19 cellular contexts compared by ENCODE assay signal in the genomic region with DNA sequence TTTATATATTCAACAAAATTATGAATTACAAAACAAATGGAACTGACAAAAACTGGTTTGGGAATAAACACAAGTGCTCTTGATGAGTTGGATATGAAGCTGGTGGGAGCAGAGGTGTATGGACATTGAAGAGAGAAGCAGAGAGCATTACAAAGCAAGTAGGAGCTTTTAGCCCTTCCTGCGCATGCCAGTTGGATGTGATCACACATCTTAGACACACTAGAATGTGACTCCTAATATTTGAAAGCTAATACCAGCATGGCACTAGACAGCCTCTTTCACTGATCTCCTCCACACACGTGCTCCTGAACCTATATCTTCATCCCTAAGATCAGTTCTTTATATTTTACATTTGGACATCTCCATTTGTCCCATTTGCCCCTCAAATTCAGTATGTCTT.
DNase-seq lines count a peak whose midpoint lies in the region; ATAC-seq, FAIRE-seq and TF ChIP-seq lines count a peak whose summit lies in the region.
"Had no signal": no experiment of that assay in that cellular context is flagged by ENCODE, and none has a peak within 500 bp of the region (broad histone marks: within the 10 kb centered on the region; RNA-seq: fewer than 3 reads in every experiment).

No MANE protein-coding gene starts in this region.

- no peak overlapping the region for H4K8ac ChIP-seq in trophoblast cell (ENCODE audit: low read depth, low read length)

- no peaks in the 10 kb centered on the region for H3K79me2 ChIP-seq in HepG2 (ENCODE audit: insufficient read depth, low read length)
- H3K79me2 ChIP-seq in trophoblast cell (ENCODE audit: control insufficient read depth, insufficient read depth, low read length, poor library complexity) = no peaks in the 10 kb centered on the region

- no peak overlapping the region for H3K18ac ChIP-seq in trophoblast cell (ENCODE audit: low read length)

- H4K91ac ChIP-seq in trophoblast cell (ENCODE audit: low read depth, low read length) = no peak overlapping the region

- TF ChIP-seq CTCF in HepG2 (CRISPR knock-in tag; IDR thresholded peaks at IDR 0.05) = no peak
- no peak for TF ChIP-seq CTCF in right lobe of liver (IDR thresholded peaks at IDR 0.05)
- no peak for TF ChIP-seq CTCF in HFFc6 (IDR thresholded peaks at IDR 0.05)
- TF ChIP-seq CTCF in spleen (IDR thresholded peaks at IDR 0.05 in 8 of 11, conservative IDR thresholded peaks at IDR 0.05 in 3 of 11) = no peak

- H3K14ac ChIP-seq in trophoblast cell (ENCODE audit: low read length) = no peak overlapping the region

- TF ChIP-seq EP300 in HepG2 (IDR thresholded peaks at IDR 0.05; ENCODE audit: low read depth in 2 of 2, low read length in 2 of 2) = no peak
- no peak for TF ChIP-seq EP300 in HepG2 (CRISPR knock-in tag; IDR thresholded peaks at IDR 0.05; ENCODE audit: borderline replicate concordance)

- H2AFZ ChIP-seq in HepG2 (ENCODE audit: low read length) = no peak overlapping the region
- no peak overlapping the region for H2AFZ ChIP-seq in trophoblast cell (ENCODE audit: insufficient read depth, low read length, poor library complexity)

- POLR2A ChIA-PET in HepG2 (lab: Yijun Ruan, JAX) = no interaction called here

- H3K36me3 Mint-ChIP-seq in HFFc6 (ENCODE audit: low read depth) = no peaks in the 10 kb centered on the region
- H3K36me3 Mint-ChIP-seq: CD14-positive monocyte; CD4-positive, alpha-beta memory T cell had no signal

- intact Hi-C loops in HepG2 (cut with micrococcal nuclease; ENCODE audit: unreplicated experiment) (no loop called here), right lobe of liver (cut with DNase I) (no loop called here), spleen (cut with DNase I; ENCODE audit: low total_unique reads) (no loop called here)

- CTCF ChIA-PET in HepG2 (lab: Yijun Ruan, JAX; ENCODE audit: low intra/inter-chr PET ratio, low total read pairs) = no interaction called here

- H3K79me1 ChIP-seq in trophoblast cell (ENCODE audit: low read length) = no peaks in the 10 kb centered on the region

- BruUV-seq in HepG2 (replicated peaks; lab: Mats Ljungman, UMichigan) = no TSS peak

- H3K4me3 Mint-ChIP-seq in HFFc6 = no peak overlapping the region; the same call in 1 of the 2 replicates
- H3K4me3 Mint-ChIP-seq: CD14-positive monocyte; CD4-positive, alpha-beta memory T cell; H9 had no signal

- FAIRE-seq in HepG2 (lab: Jason Lieb, UNC) = no peak
- FAIRE-seq: A204.1, G401.6, H1, K562 had no signal

- peak overlapping the region; percentile 24; the same call in 1 of the 2 replicates for H3K27ac Mint-ChIP-seq in HFFc6
- H3K27ac Mint-ChIP-seq: CD14-positive monocyte; CD4-positive, alpha-beta memory T cell; H9 had no signal

- H3K27ac ChIP-seq in HepG2 (ENCODE audit: extremely low read length, insufficient read depth, low read length) = no peak overlapping the region
- H3K27ac ChIP-seq in right lobe of liver = no peak overlapping the region
- no peak overlapping the region for H3K27ac ChIP-seq in trophoblast cell (ENCODE audit: low read depth, low read length)
- no peak overlapping the region for H3K27ac ChIP-seq in spleen
- H3K27ac ChIP-seq: BLaER1 had no signal

- H3K4me1 Mint-ChIP-seq in HFFc6 (ENCODE audit: low read depth) = peaks cover 68% of the 10 kb centered on the region
- H3K4me1 Mint-ChIP-seq: CD14-positive monocyte, H9 had no signal

- H3K9me3 ChIP-seq in HepG2 (ENCODE audit: low read length) = no peaks in the 10 kb centered on the region
- H3K9me3 ChIP-seq in right lobe of liver = no peaks in the 10 kb centered on the region
- H3K9me3 ChIP-seq in trophoblast cell (ENCODE audit: insufficient read depth, low read depth, low read length) = no peaks in the 10 kb centered on the region
- no peaks in the 10 kb centered on the region for H3K9me3 ChIP-seq in spleen
- H3K9me3 ChIP-seq: BLaER1 had no signal

- H3K4me2 ChIP-seq in HepG2 (ENCODE audit: low read depth, low read length) (no peak overlapping the region), trophoblast cell (ENCODE audit: low read length) (no peak overlapping the region)
- H3K4me2 ChIP-seq: BLaER1 had no signal

- H3K4me3 ChIP-seq in HepG2 (replicated peaks in 1 of 3; ENCODE audit: insufficient read depth in 1 of 3, low read depth in 2 of 3, low read length in 3 of 3) (no peak overlapping the region), right lobe of liver (no peak overlapping the region), trophoblast cell (ENCODE audit: low read depth, low read length) (no peak overlapping the region), spleen (no peak overlapping the region)
- H3K4me3 ChIP-seq: BLaER1, K562 had no signal

- H3K9me3 Mint-ChIP-seq in HFFc6 = no peaks in the 10 kb centered on the region
- H3K9me3 Mint-ChIP-seq: CD4-positive, alpha-beta memory T cell; H9 had no signal

- ATAC-seq in HepG2 (no peak), right lobe of liver (no peak), HG03432 (IDR thresholded peaks at IDR 0.05; ENCODE audit: unreplicated experiment) (no peak)
- ATAC-seq: K562 had no signal

- H2BK120ac ChIP-seq in trophoblast cell (ENCODE audit: insufficient read depth, low read length, poor library complexity) = no peak overlapping the region

- H3K36me3 ChIP-seq in HepG2 (replicated peaks in 1 of 2; ENCODE audit: control insufficient read depth in 1 of 2, insufficient read depth in 2 of 2, low read length in 2 of 2) (no peaks in the 10 kb centered on the region), right lobe of liver (no peaks in the 10 kb centered on the region), trophoblast cell (ENCODE audit: control insufficient read depth in 1 of 2, insufficient read depth in 2 of 2, low read length in 2 of 2) (no peaks in the 10 kb centered on the region), spleen (no peaks in the 10 kb centered on the region)
- H3K36me3 ChIP-seq: BLaER1 had no signal

- H4K12ac ChIP-seq in trophoblast cell (ENCODE audit: low read depth, low read length) = no peak overlapping the region

- DNase-seq in HepG2 (ENCODE audit: low spot score) (no peak), right lobe of liver (no peak), HFFc6 (no peak), trophoblast cell (peak; percentile 48 to 78), spleen (no peak), Ammon's horn (ENCODE audit: low spot score) (no peak)
- DNase-seq: ACHN; AML-193; CD4-positive, alpha-beta memory T cell; DMS153; DND-41; H9 had no signal

- peaks cover 4% of the 10 kb centered on the region; the same call in 1 of the 2 replicates for H3K27me3 Mint-ChIP-seq in HFFc6 (ENCODE audit: insufficient read depth)

- in situ Hi-C loops in HepG2 (cut with HindIII; ENCODE audit: extremely low pct_ligation_motif_present, low pct_unique_long_range_greater_than_20kb) = no loop called here

- H3K27me3 ChIP-seq in HepG2 (ENCODE audit: control insufficient read depth in 1 of 2, insufficient read depth in 2 of 2, low read length in 2 of 2) (no peaks in the 10 kb centered on the region; a peak in 2 of 5 replicates), right lobe of liver (no peaks in the 10 kb centered on the region), trophoblast cell (ENCODE audit: insufficient read depth, low read length) (no peaks in the 10 kb centered on the region), spleen (replicated peaks in 1 of 7) (peaks cover 0 to 35% (median 0%) of the 10 kb centered on the region in 7 donors)
- H3K27me3 ChIP-seq: BLaER1 had no signal

- H3K23ac ChIP-seq in trophoblast cell (ENCODE audit: low read length) = peak overlapping the region; percentile 83

- H3K4ac ChIP-seq in trophoblast cell (ENCODE audit: low read depth, low read length) = no peak overlapping the region

- 21% methylated on average over 2 of the region's 2 CpGs for WGBS in HepG2 (ENCODE audit: low lambda C conversion rate)
- WGBS in right lobe of liver (ENCODE audit: insufficient coverage, low coverage, low lambda C conversion rate, missing lambda C conversion rate) = 78% methylated on average over 2 of the region's 2 CpGs
- WGBS in trophoblast cell (ENCODE audit: extremely low coverage, insufficient coverage, insufficient read length) = no CpG with 5 or more reads among the region's 2 CpGs
- 79 to 90% (median 86%) methylated on average over 2 of the region's 2 CpGs for WGBS in spleen, 5 donors

- no peak for TF ChIP-seq POLR2A in HepG2 (IDR thresholded peaks at IDR 0.05; ENCODE audit: insufficient read depth in 1 of 2, low read depth in 2 of 2, low read length in 2 of 2)
- TF ChIP-seq POLR2A in right lobe of liver (IDR thresholded peaks at IDR 0.05) = no peak
- TF ChIP-seq POLR2A in spleen (IDR thresholded peaks at IDR 0.05) = no peak

- no peak overlapping the region for H2BK12ac ChIP-seq in trophoblast cell (ENCODE audit: low read length)

- TF ChIP-seq RAD21 in HepG2 (CRISPR knock-in tag; IDR thresholded peaks at IDR 0.05) = no peak

- no peak overlapping the region for H2BK5ac ChIP-seq in trophoblast cell (ENCODE audit: low read depth, low read length, poor library complexity)

- H2AK5ac ChIP-seq in trophoblast cell (ENCODE audit: low read length) = no peak overlapping the region

- H4K20me1 ChIP-seq in HepG2 (ENCODE audit: insufficient read depth, low read length) = no peaks in the 10 kb centered on the region
- H4K20me1 ChIP-seq: BLaER1 had no signal

- H3K9ac ChIP-seq in HepG2 (ENCODE audit: insufficient read depth, low read depth, low read length) (no peak overlapping the region), trophoblast cell (ENCODE audit: low read length) (no peak overlapping the region)
- H3K9ac ChIP-seq: BLaER1 had no signal

- H3K4me1 ChIP-seq in HepG2 (ENCODE audit: insufficient read depth, low read length) (peaks cover 6% of the 10 kb centered on the region; the same call in 1 of the 2 replicates), right lobe of liver (no peaks in the 10 kb centered on the region), trophoblast cell (ENCODE audit: control insufficient read depth in 1 of 2, insufficient read depth in 2 of 2, low read length in 2 of 2) (no peaks in the 10 kb centered on the region), spleen (no peaks in the 10 kb centered on the region)
- H3K4me1 ChIP-seq: BLaER1 had no signal

TF ChIP-seq in HepG2, 621 proteins besides CTCF, POLR2A, EP300 and RAD21:
- TF ChIP-seq CAMTA2 (CRISPR knock-in tag; IDR thresholded peaks at IDR 0.05; ENCODE audit: borderline replicate concordance) = no peak
- TF ChIP-seq, protein P1, sequence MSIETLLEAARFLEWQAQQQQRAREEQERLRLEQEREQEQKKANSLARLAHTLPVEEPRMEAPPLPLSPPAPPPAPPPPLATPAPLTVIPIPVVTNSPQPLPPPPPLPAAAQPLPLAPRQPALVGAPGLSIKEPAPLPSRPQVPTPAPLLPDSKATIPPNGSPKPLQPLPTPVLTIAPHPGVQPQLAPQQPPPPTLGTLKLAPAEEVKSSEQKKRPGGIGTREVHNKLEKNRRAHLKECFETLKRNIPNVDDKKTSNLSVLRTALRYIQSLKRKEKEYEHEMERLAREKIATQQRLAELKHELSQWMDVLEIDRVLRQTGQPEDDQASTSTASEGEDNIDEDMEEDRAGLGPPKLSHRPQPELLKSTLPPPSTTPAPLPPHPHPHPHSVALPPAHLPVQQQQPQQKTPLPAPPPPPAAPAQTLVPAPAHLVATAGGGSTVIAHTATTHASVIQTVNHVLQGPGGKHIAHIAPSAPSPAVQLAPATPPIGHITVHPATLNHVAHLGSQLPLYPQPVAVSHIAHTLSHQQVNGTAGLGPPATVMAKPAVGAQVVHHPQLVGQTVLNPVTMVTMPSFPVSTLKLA (IDR thresholded peaks at IDR 0.05) = peak; percentile 46
TF ChIP-seq in HepG2: peak in this region for 1.

Comparison
In these comparisons a context has a peak if more than half of its experiments do, and no peak if none do; other contexts are left out.
1. DNase-seq: peak in trophoblast cell (2 of 2); none in HepG2 (single experiment), right lobe of liver (0 of 3), HFFc6 (single experiment), spleen (single experiment) and Ammon's horn (single experiment).